8 cellular contexts compared by ENCODE assay signal in genomic region chr17:30922235-30922993, GRCh38. TPM values are rescaled to one million over a fixed set of nuclear protein-coding genes. Genes with fewer than 3 reads are reported as not detected.
DNase-seq lines count a peak whose midpoint lies in the region; ATAC-seq and TF ChIP-seq lines count a peak whose summit lies in the region.

No MANE protein-coding gene starts in this region.

- peak overlapping the region; percentile 62 for H2AFZ ChIP-seq in Karpas-422 (ENCODE audit: low read length)

- no peaks in the 10 kb centered on the region for H3K36me3 ChIP-seq in Karpas-422 (ENCODE audit: insufficient read depth, low read length)
- no peaks in the 10 kb centered on the region for H3K36me3 ChIP-seq in upper lobe of left lung

- no peaks in the 10 kb centered on the region for H3K27me3 ChIP-seq in Karpas-422 (ENCODE audit: low read length)
- H3K27me3 ChIP-seq in upper lobe of left lung: peaks cover 0 to 12% (median 6%) of the 10 kb centered on the region in 4 donors

- no peak for TF ChIP-seq POLR2A in upper lobe of left lung (IDR thresholded peaks at IDR 0.05)

- ATAC-seq in upper lobe of left lung (ENCODE audit: low FRiP score in 2 of 2) (peak; percentile 20 to 69), GM18861 (IDR thresholded peaks at IDR 0.05; ENCODE audit: unreplicated experiment) (no peak), GM21619 (IDR thresholded peaks at IDR 0.05; ENCODE audit: unreplicated experiment) (no peak)

- peak overlapping the region; percentile 64 for H3K9ac ChIP-seq in Karpas-422 (ENCODE audit: low read length)

- H3K4me1 ChIP-seq in Karpas-422 (ENCODE audit: low read length) (peaks cover 18% of the 10 kb centered on the region), upper lobe of left lung (peaks cover 9 to 23% (median 17%) of the 10 kb centered on the region in 4 donors)

- TF ChIP-seq CTCF in upper lobe of left lung (IDR thresholded peaks at IDR 0.05): no peak

- no peaks in the 10 kb centered on the region for H3K9me2 ChIP-seq in Karpas-422 (replicated peaks; ENCODE audit: insufficient read depth, low read length)

- WGBS in upper lobe of left lung, 2 donors: 5 to 9% methylated on average over 22 to 24 of the region's 64 CpGs

- in situ Hi-C loops in G401 (cut with HindIII; ENCODE audit: low sequenced_read_pairs): no loop called here

- peak overlapping the region; percentile 64 for H3K4me3 ChIP-seq in Karpas-422 (ENCODE audit: low read length)
- peak overlapping the region; percentile 33 to 67 (median 63) for H3K4me3 ChIP-seq in upper lobe of left lung

- H3K9me3 ChIP-seq in Karpas-422 (ENCODE audit: low read length) (no peaks in the 10 kb centered on the region), upper lobe of left lung (no peaks in the 10 kb centered on the region)

- H3K79me2 ChIP-seq in Karpas-422 (ENCODE audit: low read length): no peaks in the 10 kb centered on the region

- TF ChIP-seq EP300 in upper lobe of left lung (IDR thresholded peaks at IDR 0.05): no peak

- peak; percentile 32 for DNase-seq in CD1c-positive myeloid dendritic cell (ENCODE audit: extremely low spot score)
- peak; percentile 57 for DNase-seq in Karpas-422
- DNase-seq in dermis blood vessel endothelial cell: peak; percentile 9
- DNase-seq in mesenteric fat pad (ENCODE audit: low spot score): peak; percentile 90
- DNase-seq in upper lobe of left lung: peak in 1 of 2 donors; percentile 89
- no peak for DNase-seq in G401 (ENCODE audit: low spot score)

- H3K27ac ChIP-seq in Karpas-422 (ENCODE audit: low read length): no peak overlapping the region
- H3K27ac ChIP-seq in upper lobe of left lung: peak overlapping the region; percentile 27 to 82 (median 54)

- peak overlapping the region; percentile 72 for H3K4me2 ChIP-seq in Karpas-422 (ENCODE audit: low read depth, low read length, poor library complexity, severe bottlenecking)

- no peaks in the 10 kb centered on the region for H4K20me1 ChIP-seq in Karpas-422 (ENCODE audit: insufficient read depth, low read depth, low read length)

RNA-seq across cellular contexts. Expression of gene ADAP2, which starts 0.7 kb away (rescaled TPM):
- 3.3 and 5.0 TPM in 2 replicates for total RNA-seq in Karpas-422 (2014; rRNA removed; shearing (Covaris generic); ENCODE audit: low replicate concordance)
- total RNA-seq in dermis blood vessel endothelial cell: 0.34 and 0.47 TPM in 2 replicates
- total RNA-seq in mesenteric fat pad: 43.2 TPM
- 10 to 100 TPM; 15.8 to 54.5 (median 25.2) TPM for total RNA-seq in upper lobe of left lung
- 3.0 and 3.7 TPM in 2 replicates for total RNA-seq in G401 (2014; rRNA removed; shearing (Covaris generic))

RNA-seq across cellular contexts. Expression of gene TEFM, which starts 16.4 kb away (rescaled TPM):
- 11.4 and 20.7 TPM in 2 replicates for total RNA-seq in Karpas-422 (2014; rRNA removed; shearing (Covaris generic); ENCODE audit: low replicate concordance)
- total RNA-seq in dermis blood vessel endothelial cell (9.2 and 15.1 TPM in 2 replicates), mesenteric fat pad (12.8 TPM), upper lobe of left lung (10 to 100 TPM in 3 of 6 donors, 1 to 10 TPM in 3; 3.4 to 77.5 (median 9.2) TPM)
- total RNA-seq in G401 (2014; rRNA removed; shearing (Covaris generic)): 14.5 and 27.6 TPM in 2 replicates

RNA-seq across cellular contexts. Expression of gene RNF135, which starts 48.4 kb away (rescaled TPM):
- 23.2 and 36.8 TPM in 2 replicates for total RNA-seq in Karpas-422 (2014; rRNA removed; shearing (Covaris generic); ENCODE audit: low replicate concordance)
- 4.1 and 5.6 TPM in 2 replicates for total RNA-seq in dermis blood vessel endothelial cell
- 32.8 TPM for total RNA-seq in mesenteric fat pad
- total RNA-seq in upper lobe of left lung: 10 to 100 TPM; 24.9 to 70.2 (median 32.5) TPM
- total RNA-seq in G401 (2014; rRNA removed; shearing (Covaris generic)): 1.2 TPM in 2 replicates

Comparison
In these comparisons a context has a peak if more than half of its experiments do, and no peak if none do; other contexts are left out.
1. ATAC-seq: peak in upper lobe of left lung (2 of 2); none in GM18861 (single experiment) and GM21619 (single experiment).